ENCODE assay signal across 9 cellular contexts in the genomic region with DNA sequence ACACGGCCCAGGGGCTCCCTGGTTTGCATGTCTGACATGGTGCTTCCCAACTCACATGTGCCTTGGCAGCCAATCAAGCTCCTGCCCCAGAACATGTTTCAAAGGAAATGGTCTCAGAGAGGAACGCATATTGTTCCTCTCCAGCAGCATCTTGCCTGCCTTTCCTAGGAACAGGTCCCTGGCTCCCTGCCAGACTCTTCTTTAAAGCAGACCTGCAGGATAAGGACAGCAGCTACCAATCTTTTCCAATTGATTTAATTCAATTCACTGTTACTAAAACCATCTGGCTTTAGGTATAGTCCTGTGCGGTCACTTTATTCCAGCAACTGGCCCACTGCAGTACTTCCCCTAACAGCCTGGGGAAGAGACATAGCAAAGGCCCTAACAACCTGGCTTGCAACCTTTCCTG.
DNase-seq lines count a peak whose midpoint lies in the region; ATAC-seq lines count a peak whose summit lies in the region.
"Had no signal": no experiment of that assay in that cellular context is flagged by ENCODE, and none has a peak within 500 bp of the region (broad histone marks: within the 10 kb centered on the region; RNA-seq: fewer than 3 reads in every experiment).

No MANE protein-coding gene starts in this region.

- H3K27ac Mint-ChIP-seq in activated T-helper 2 cell treated with anti-CD3 and anti-CD28 coated beads, Interferon-gamma antibody, Interleukin-2, Interleukin-4, amounts not matched to agents 10 μg/mL and 5 μg/mL and 100 μg/mL, durations not matched to agents 14 hours and 24 hours and 36 hours = no peak overlapping the region
- H3K27ac Mint-ChIP-seq: activated CD4-positive, alpha-beta memory T cell treated with anti-CD3 and anti-CD28 coated beads for 36 hours had no signal

- no peak overlapping the region for H3K27ac ChIP-seq in mesenchymal stem cell (ENCODE audit: low read length, poor library complexity, severe bottlenecking)

- H3K4me3 Mint-ChIP-seq in activated T-helper 2 cell treated with anti-CD3 and anti-CD28 coated beads, Interferon-gamma antibody, Interleukin-2, Interleukin-4, amounts not matched to agents 10 μg/mL and 5 μg/mL and 100 μg/mL, durations not matched to agents 14 hours and 24 hours and 36 hours (ENCODE audit: low read depth) = no peak overlapping the region
- H3K4me3 Mint-ChIP-seq: activated CD4-positive, alpha-beta memory T cell treated with anti-CD3 and anti-CD28 coated beads for 36 hours had no signal

- H4K8ac ChIP-seq in mesenchymal stem cell (ENCODE audit: low read length) = no peak overlapping the region

- intact Hi-C loops in activated T-helper 2 cell treated with anti-CD3 and anti-CD28 coated beads, Interferon-gamma antibody, Interleukin-2, Interleukin-4, amounts not matched to agents 10 μg/mL and 5 μg/mL and 100 μg/mL, durations not matched to agents 14 hours and 24 hours and 36 hours (cut with micrococcal nuclease) = no loop called here

- H3K14ac ChIP-seq in mesenchymal stem cell (ENCODE audit: low read length in 2 of 2) = no peak overlapping the region

- H3K9me3 ChIP-seq in mesenchymal stem cell (ENCODE audit: control insufficient read depth, low read length) = no peaks in the 10 kb centered on the region

- WGBS in mesenchymal stem cell = 79% methylated on average over 3 of the region's 3 CpGs

- peaks cover 5% of the 10 kb centered on the region for H3K4me1 ChIP-seq in mesenchymal stem cell (ENCODE audit: control insufficient read depth, insufficient read depth, low read depth, low read length)

- H3K27me3 ChIP-seq in mesenchymal stem cell (ENCODE audit: control insufficient read depth in 1 of 2, insufficient read depth in 1 of 2, low read length in 2 of 2) = no peaks in the 10 kb centered on the region

- no peak overlapping the region for H3K4me3 ChIP-seq in mesenchymal stem cell (ENCODE audit: insufficient read depth in 1 of 2, low read depth in 1 of 2, low read length in 2 of 2)

- peaks cover 8% of the 10 kb centered on the region for H3K36me3 Mint-ChIP-seq in activated T-helper 2 cell treated with anti-CD3 and anti-CD28 coated beads, Interferon-gamma antibody, Interleukin-2, Interleukin-4, amounts not matched to agents 10 μg/mL and 5 μg/mL and 100 μg/mL, durations not matched to agents 14 hours and 24 hours and 36 hours (ENCODE audit: low read depth)

- no peak overlapping the region for H2BK5ac ChIP-seq in mesenchymal stem cell (ENCODE audit: low read depth, low read length, poor library complexity, severe bottlenecking)

- H3K18ac ChIP-seq in mesenchymal stem cell (ENCODE audit: low read depth in 1 of 2, low read length in 2 of 2) = no peak overlapping the region

- no peak overlapping the region for H2BK15ac ChIP-seq in mesenchymal stem cell (ENCODE audit: low read depth, poor library complexity, severe bottlenecking)

- H3K23ac ChIP-seq in mesenchymal stem cell (ENCODE audit: low read length in 2 of 2) = no peak overlapping the region

- H2AK5ac ChIP-seq in mesenchymal stem cell (ENCODE audit: low read length, severe bottlenecking) = no peak overlapping the region

- peaks cover 31% of the 10 kb centered on the region for H3K79me1 ChIP-seq in mesenchymal stem cell (replicated peaks; ENCODE audit: low read length, poor library complexity, severe bottlenecking)

- no peak for ATAC-seq in GM21447 (IDR thresholded peaks at IDR 0.05; ENCODE audit: unreplicated experiment)

- DNase-seq in D341Med (ENCODE audit: low spot score) (peak; percentile 39), NCI-H2029 treated with DMSO at 0.1 percent for 48 hours (lab: John Stamatoyannopoulos, UW) (peak; percentile 51), cerebellum (ENCODE audit: low spot score) (peak; percentile 74), mesenchymal stem cell (peak; percentile 26), globus pallidus (ENCODE audit: low spot score) (no peak)
- DNase-seq in activated T-helper 2 cell treated with anti-CD3 and anti-CD28 coated beads, Interferon-gamma antibody, Interleukin-2, Interleukin-4, amounts not matched to agents 10 μg/mL and 5 μg/mL and 100 μg/mL, durations not matched to agents 14 hours and 24 hours and 36 hours (ENCODE audit: low spot score) = no peak
- no peak for DNase-seq in activated CD4-positive, alpha-beta T cell treated with anti-CD3 and anti-CD28 coated beads, Interleukin-2, amount 50 U/mL, for 4 hours
- DNase-seq: activated CD4-positive, alpha-beta memory T cell treated with anti-CD3 and anti-CD28 coated beads for 36 hours had no signal

- no peak overlapping the region for H2BK12ac ChIP-seq in mesenchymal stem cell (ENCODE audit: low read length in 2 of 2)

- H2AFZ ChIP-seq in mesenchymal stem cell (ENCODE audit: low read depth, low read length) = no peak overlapping the region

- H3K36me3 ChIP-seq in mesenchymal stem cell (ENCODE audit: control insufficient read depth in 1 of 2, insufficient read depth in 2 of 2, low read depth in 1 of 2, low read length in 2 of 2) = peaks cover 6 to 25% of the 10 kb centered on the region in 2 experiments

- H3K4ac ChIP-seq in mesenchymal stem cell (ENCODE audit: low read depth in 1 of 2, low read length in 2 of 2) = no peak overlapping the region

- H2BK120ac ChIP-seq in mesenchymal stem cell (ENCODE audit: low read depth, low read length) = no peak overlapping the region

- no peaks in the 10 kb centered on the region for H3K9me3 Mint-ChIP-seq in activated T-helper 2 cell treated with anti-CD3 and anti-CD28 coated beads, Interferon-gamma antibody, Interleukin-2, Interleukin-4, amounts not matched to agents 10 μg/mL and 5 μg/mL and 100 μg/mL, durations not matched to agents 14 hours and 24 hours and 36 hours
- H3K9me3 Mint-ChIP-seq: activated CD4-positive, alpha-beta memory T cell treated with anti-CD3 and anti-CD28 coated beads for 36 hours had no signal

- peaks cover 3% of the 10 kb centered on the region for H3K4me1 Mint-ChIP-seq in activated T-helper 2 cell treated with anti-CD3 and anti-CD28 coated beads, Interferon-gamma antibody, Interleukin-2, Interleukin-4, amounts not matched to agents 10 μg/mL and 5 μg/mL and 100 μg/mL, durations not matched to agents 14 hours and 24 hours and 36 hours (ENCODE audit: low read depth)

- H4K91ac ChIP-seq in mesenchymal stem cell (ENCODE audit: low read length) = no peak overlapping the region

- no peak overlapping the region for H3K9ac ChIP-seq in mesenchymal stem cell (ENCODE audit: low read length)

- H3K4me2 ChIP-seq in mesenchymal stem cell (ENCODE audit: low read length, poor library complexity, severe bottlenecking) = no peak overlapping the region

- H3K27me3 Mint-ChIP-seq in activated T-helper 2 cell treated with anti-CD3 and anti-CD28 coated beads, Interferon-gamma antibody, Interleukin-2, Interleukin-4, amounts not matched to agents 10 μg/mL and 5 μg/mL and 100 μg/mL, durations not matched to agents 14 hours and 24 hours and 36 hours (ENCODE audit: low read depth) = no peaks in the 10 kb centered on the region
- H3K27me3 Mint-ChIP-seq: activated CD4-positive, alpha-beta memory T cell treated with anti-CD3 and anti-CD28 coated beads for 36 hours had no signal

Comparison
In these comparisons a context has a peak if more than half of its experiments do, and no peak if none do; other contexts are left out.
1. DNase-seq: peak in D341Med (single experiment), NCI-H2029 treated with DMSO at 0.1 percent for 48 hours (single experiment), cerebellum (single experiment) and mesenchymal stem cell (single experiment); none in activated T-helper 2 cell treated with anti-CD3 and anti-CD28 coated beads, Interferon-gamma antibody, Interleukin-2, Interleukin-4, amounts not matched to agents 10 μg/mL and 5 μg/mL and 100 μg/mL, durations not matched to agents 14 hours and 24 hours and 36 hours (single experiment), globus pallidus (single experiment) and activated CD4-positive, alpha-beta T cell treated with anti-CD3 and anti-CD28 coated beads, Interleukin-2, amount 50 U/mL, for 4 hours (0 of 2).